In the genomic region with DNA sequence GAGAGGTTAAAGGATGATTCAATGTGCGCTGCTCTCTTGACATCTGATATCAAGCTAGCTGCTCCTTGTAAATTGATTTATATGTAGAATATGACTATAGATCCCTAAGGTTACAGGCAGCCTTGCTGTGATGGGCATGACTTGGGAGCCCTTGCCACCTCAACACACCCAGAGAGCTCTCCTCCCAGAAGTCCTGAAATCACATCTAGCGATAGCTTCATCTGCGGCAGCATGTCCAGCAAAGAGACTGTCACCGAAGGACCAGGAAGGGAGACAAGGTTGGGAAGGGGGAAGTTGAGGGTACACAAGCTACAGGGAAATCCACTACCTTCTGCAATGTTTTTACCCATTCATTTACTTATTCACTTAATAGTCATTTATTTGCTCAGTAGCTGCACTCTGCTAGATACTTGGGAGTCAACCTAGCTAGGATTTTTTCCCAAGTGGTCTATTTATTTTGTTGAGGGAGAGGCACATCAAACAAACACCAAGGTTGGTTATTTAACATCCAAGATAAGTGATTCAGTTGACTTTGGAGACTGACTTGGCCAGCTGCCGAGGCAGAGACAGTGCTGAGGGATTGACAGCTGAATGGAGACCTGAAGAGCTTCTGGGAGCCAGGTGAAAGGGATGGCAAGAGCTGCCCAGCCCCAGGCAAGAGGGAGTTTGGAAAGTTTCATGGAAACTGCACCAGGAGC, we compare ENCODE assay signal across 18 cellular contexts. TPM values are rescaled to one million over a fixed set of nuclear protein-coding genes. Genes with fewer than 3 reads are reported as not detected.
DNase-seq lines count a peak whose midpoint lies in the region; ATAC-seq, FAIRE-seq and TF ChIP-seq lines count a peak whose summit lies in the region.
"Had no signal": no experiment of that assay in that cellular context is flagged by ENCODE, and none has a peak within 500 bp of the region (broad histone marks: within the 10 kb centered on the region; RNA-seq: fewer than 3 reads in every experiment).

No MANE protein-coding gene starts in this region.

- H3K4me3 Mint-ChIP-seq in WTC11, result no peak overlapping the region
- H3K4me3 Mint-ChIP-seq: activated CD4-positive, alpha-beta memory T cell treated with anti-CD3 and anti-CD28 coated beads, Interleukin-2, amount 10 ng/mL, durations not matched to agents 7 days and 5 days; CD8-positive, alpha-beta T cell; central memory CD8-positive, alpha-beta T cell; endodermal cell; neural crest cell had no signal

- H3K4me1 ChIP-seq in liver (ENCODE audit: control insufficient read depth in 4 of 4, insufficient read depth in 4 of 4, low read length in 3 of 4), result peaks cover 10 to 35% (median 24%) of the 10 kb centered on the region in 4 donors
- H3K4me1 ChIP-seq: testis had no signal

- no peaks in the 10 kb centered on the region for H3K36me3 Mint-ChIP-seq in WTC11
- H3K36me3 Mint-ChIP-seq: CD8-positive, alpha-beta T cell had no signal

- no peak overlapping the region for H3K9ac ChIP-seq in liver (ENCODE audit: low read depth in 1 of 2, low read length in 2 of 2)

- H3K27ac ChIP-seq in liver (ENCODE audit: low read depth in 1 of 2, low read length in 2 of 2), result no peak overlapping the region
- H3K27ac ChIP-seq: testis had no signal

- TF ChIP-seq RAD21 in liver (IDR thresholded peaks at IDR 0.05), result peak in 1 of 2 donors; percentile 23

- no peak for FAIRE-seq in GM12891 (lab: Jason Lieb, UNC)

- TF ChIP-seq CTCF in WTC11 (IDR thresholded peaks at IDR 0.05) (no peak), liver (IDR thresholded peaks at IDR 0.05; ENCODE audit: low read depth, low read length, missing input control) (no peak)

- no peaks in the 10 kb centered on the region for H3K36me3 ChIP-seq in liver (ENCODE audit: control insufficient read depth in 4 of 4, insufficient read depth in 3 of 4, low read depth in 1 of 4, low read length in 3 of 4)
- H3K36me3 ChIP-seq: HAP-1 had no signal

- 44% methylated on average over 5 of the region's 5 CpGs for WGBS in liver

- intact Hi-C loops in Right ventricle myocardium inferior (cut with DNase I), result no loop called here

- POLR2A ChIA-PET in WTC11 (lab: Charles Lee), result no interaction called here

- no peaks in the 10 kb centered on the region for H3K9me3 Mint-ChIP-seq in WTC11
- H3K9me3 Mint-ChIP-seq: activated CD4-positive, alpha-beta memory T cell treated with anti-CD3 and anti-CD28 coated beads, Interleukin-2, amount 10 ng/mL, durations not matched to agents 7 days and 5 days; CD8-positive, alpha-beta T cell; central memory CD8-positive, alpha-beta T cell; endodermal cell; neural crest cell had no signal

- peaks cover 25% of the 10 kb centered on the region for H3K4me1 Mint-ChIP-seq in WTC11
- H3K4me1 Mint-ChIP-seq: activated CD4-positive, alpha-beta memory T cell treated with anti-CD3 and anti-CD28 coated beads, Interleukin-2, amount 10 ng/mL, durations not matched to agents 7 days and 5 days; central memory CD8-positive, alpha-beta T cell; neural crest cell had no signal

- no peak for TF ChIP-seq POLR2A in GM12891 (IDR thresholded peaks at IDR 0.05; ENCODE audit: low read depth, low read length)

- DNase-seq in COLO668 (lab: John Stamatoyannopoulos, UW; ENCODE audit: unreplicated experiment) (peak; percentile 52), NCI-H146 treated with DMSO at 0.1 percent for 48 hours (lab: John Stamatoyannopoulos, UW; ENCODE audit: unreplicated experiment) (peak; percentile 44), WTC11 (ENCODE audit: low spot score) (no peak), GM12891 (ENCODE audit: insufficient read length, low spot score) (no peak), Right ventricle myocardium inferior (ENCODE audit: missing footprints) (no peak)
- DNase-seq in stimulated activated CD4-positive, alpha-beta T cell treated with anti-CD3 and anti-CD28 coated beads, Interleukin-15, amount 100 ng/mL, for 24 hours, result no peak
- DNase-seq: activated CD4-positive, alpha-beta memory T cell treated with anti-CD3 and anti-CD28 coated beads, Interleukin-2, amount 10 ng/mL, durations not matched to agents 7 days and 5 days; CD8-positive, alpha-beta T cell; endodermal cell; foreskin keratinocyte; NCI-H524; testis had no signal

- H3K4me3 ChIP-seq in liver (ENCODE audit: low read depth in 1 of 3, low read length in 3 of 3), result no peak overlapping the region
- H3K4me3 ChIP-seq: HAP-1, lung, testis had no signal

- no peaks in the 10 kb centered on the region for H3K27me3 ChIP-seq in liver (ENCODE audit: control insufficient read depth in 4 of 4, insufficient read depth in 4 of 4, low read length in 3 of 4)
- H3K27me3 ChIP-seq: foreskin keratinocyte, testis had no signal

- CTCF ChIA-PET in WTC11 (lab: Charles Lee), result interaction anchor here (0.8 to 3.4 kb wide), 7 partner anchors 8 to 461 kb away, joined by 3 to 32 read pairs (median 3); no protein-coding TSS in a partner anchor

- no peaks in the 10 kb centered on the region for H3K9me3 ChIP-seq in liver (ENCODE audit: control insufficient read depth in 4 of 4, low read length in 3 of 4)
- H3K9me3 ChIP-seq: HAP-1, testis had no signal

- no peaks in the 10 kb centered on the region for H3K27me3 Mint-ChIP-seq in WTC11 (ENCODE audit: low read depth)

- H3K27ac Mint-ChIP-seq in WTC11, result no peak overlapping the region
- H3K27ac Mint-ChIP-seq: activated CD4-positive, alpha-beta memory T cell treated with anti-CD3 and anti-CD28 coated beads, Interleukin-2, amount 10 ng/mL, durations not matched to agents 7 days and 5 days; CD8-positive, alpha-beta T cell; endodermal cell had no signal

- no peak for ATAC-seq in WTC11
- no peak for ATAC-seq in HG02884 (IDR thresholded peaks at IDR 0.05; ENCODE audit: unreplicated experiment)
- no peak for ATAC-seq in Right ventricle myocardium inferior
- ATAC-seq: CD8-positive, alpha-beta T cell had no signal

TF ChIP-seq in WTC11, 78 proteins besides CTCF, POLR2A, EP300 and RAD21:
- no peak for TF ChIP-seq ZNF121 (CRISPR knock-in tag; IDR thresholded peaks at IDR 0.05)
- TF ChIP-seq GABPB1 (CRISPR knock-in tag; IDR thresholded peaks at IDR 0.05), result 0 out of 2 replicates have a peak, but pooled peaks have one; percentile 13

TF ChIP-seq in liver, 16 proteins besides CTCF, POLR2A, EP300 and RAD21 (continues in another document):
- TF ChIP-seq HNF4A (conservative IDR thresholded peaks at IDR 0.05), result peak; percentile 49 to 59
- no peak for TF ChIP-seq EGR1 (IDR thresholded peaks at IDR 0.05; ENCODE audit: low read depth in 2 of 2)
- TF ChIP-seq FOXA1 (IDR thresholded peaks at IDR 0.05), result peak; percentile 36
- peak; percentile 24 to 68 for TF ChIP-seq RXRA (IDR thresholded peaks at IDR 0.05)
- TF ChIP-seq FOXA2 (IDR thresholded peaks at IDR 0.05), result peak; percentile 57
- peak in 1 of 2 donors; percentile 54 for TF ChIP-seq JUND (IDR thresholded peaks at IDR 0.05)
- TF ChIP-seq SP1 (IDR thresholded peaks at IDR 0.05), result peak; percentile 8
- TF ChIP-seq, protein P1, sequence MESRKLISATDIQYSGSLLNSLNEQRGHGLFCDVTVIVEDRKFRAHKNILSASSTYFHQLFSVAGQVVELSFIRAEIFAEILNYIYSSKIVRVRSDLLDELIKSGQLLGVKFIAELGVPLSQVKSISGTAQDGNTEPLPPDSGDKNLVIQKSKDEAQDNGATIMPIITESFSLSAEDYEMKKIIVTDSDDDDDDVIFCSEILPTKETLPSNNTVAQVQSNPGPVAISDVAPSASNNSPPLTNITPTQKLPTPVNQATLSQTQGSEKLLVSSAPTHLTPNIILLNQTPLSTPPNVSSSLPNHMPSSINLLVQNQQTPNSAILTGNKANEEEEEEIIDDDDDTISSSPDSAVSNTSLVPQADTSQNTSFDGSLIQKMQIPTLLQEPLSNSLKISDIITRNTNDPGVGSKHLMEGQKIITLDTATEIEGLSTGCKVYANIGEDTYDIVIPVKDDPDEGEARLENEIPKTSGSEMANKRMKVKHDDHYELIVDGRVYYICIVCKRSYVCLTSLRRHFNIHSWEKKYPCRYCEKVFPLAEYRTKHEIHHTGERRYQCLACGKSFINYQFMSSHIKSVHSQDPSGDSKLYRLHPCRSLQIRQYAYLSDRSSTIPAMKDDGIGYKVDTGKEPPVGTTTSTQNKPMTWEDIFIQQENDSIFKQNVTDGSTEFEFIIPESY (IDR thresholded peaks at IDR 0.05), result no peak

TF ChIP-seq in GM12891, 5 proteins besides CTCF, POLR2A, EP300 and RAD21:
- TF ChIP-seq TAF1 (IDR thresholded peaks at IDR 0.05; ENCODE audit: low read depth, low read length) (no peak), PAX5 (IDR thresholded peaks at IDR 0.05; ENCODE audit: insufficient read depth, low read length, severe bottlenecking) (no peak), POU2F2 (IDR thresholded peaks at IDR 0.05; ENCODE audit: low read depth, low read length) (no peak), SPI1 (IDR thresholded peaks at IDR 0.05; ENCODE audit: low read depth, low read length) (no peak), POLR2AphosphoS5 (IDR thresholded peaks at IDR 0.05; ENCODE audit: low read depth, low read length) (no peak)
TF ChIP-seq in GM12891: peak in this region for 0.

RNA-seq across cellular contexts. Expression of a gene that starts 56.8 kb away (rescaled TPM):
- total RNA-seq in WTC11 (2021), result 5.3 to 7.8 TPM (median 7.1 TPM) in 3 replicates
- 1 to 10 TPM in 1 of 2 donors, under 1 TPM in 1; 0.47 to 1.6 TPM for total RNA-seq in liver
- under 1 TPM; 0.21 to 0.46 TPM for polyA plus RNA-seq in liver
- polyA plus RNA-seq in GM12891 (2012; ENCODE audit: low read depth, missing spikeins), result 2.8 TPM
- 55.5 TPM for total RNA-seq in Right ventricle myocardium inferior
- total RNA-seq: CD8-positive, alpha-beta T cell had no signal

Comparison
In these comparisons a context has a peak if more than half of its experiments do, and no peak if none do; other contexts are left out.
1. DNase-seq: peak in COLO668 (single experiment) and NCI-H146 treated with DMSO at 0.1 percent for 48 hours (single experiment); none in WTC11 (single experiment), GM12891 (single experiment), stimulated activated CD4-positive, alpha-beta T cell treated with anti-CD3 and anti-CD28 coated beads, Interleukin-15, amount 100 ng/mL, for 24 hours (single experiment) and Right ventricle myocardium inferior (single experiment).